ENCODE assay signal across 8 cellular contexts in genomic region chr9:132670816-132671371, GRCh38. TPM values are rescaled to one million over a fixed set of nuclear protein-coding genes. Genes with fewer than 3 reads are reported as not detected.
A peak's percentile ranks its signal among the peaks of the same experiment; 100 is the strongest.
DNase-seq lines count a peak whose midpoint lies in the region; ATAC-seq lines count a peak whose summit lies in the region.

No MANE protein-coding gene starts in this region.

- H3K4me3 ChIP-seq in ectodermal cell (ENCODE audit: insufficient read depth, low read depth, low read length) (peak overlapping the region; percentile 89), mucosa of rectum (ENCODE audit: low read length in 2 of 2) (peak overlapping the region; percentile 96)

- H3K9ac ChIP-seq in mucosa of rectum (ENCODE audit: low read depth in 1 of 2, low read length in 2 of 2): peak overlapping the region; percentile 91 to 97

- H3K36me3 ChIP-seq in ectodermal cell (ENCODE audit: control insufficient read depth, insufficient read depth, low read length) (peaks cover 7% of the 10 kb centered on the region), mucosa of rectum (ENCODE audit: control insufficient read depth in 2 of 2, insufficient read depth in 2 of 2, low read length in 2 of 2) (no peaks in the 10 kb centered on the region)

- H3K27me3 ChIP-seq in ectodermal cell (ENCODE audit: control insufficient read depth, insufficient read depth, low read length, poor library complexity, severe bottlenecking) (no peaks in the 10 kb centered on the region), mucosa of rectum (ENCODE audit: control insufficient read depth in 2 of 2, insufficient read depth in 2 of 2, low read length in 2 of 2) (no peaks in the 10 kb centered on the region)

- peak overlapping the region; percentile 98 for H3K27ac Mint-ChIP-seq in stimulated activated naive B cell treated with anti-CD40 and anti-IgM and Interleukin-4, amounts not matched to agents 10 μg/mL and 1 μg/mL and 100 μg/mL, for 72 hours

- no peaks in the 10 kb centered on the region for H3K4me1 ChIP-seq in ectodermal cell (ENCODE audit: control insufficient read depth, insufficient read depth, low read length)
- peaks cover 20 to 23% of the 10 kb centered on the region in 2 donors for H3K4me1 ChIP-seq in mucosa of rectum (ENCODE audit: control insufficient read depth in 2 of 2, insufficient read depth in 2 of 2, low read length in 2 of 2)

- peaks cover 6 to 22% of the 10 kb centered on the region in 2 donors for H3K36me3 Mint-ChIP-seq in stimulated activated naive B cell treated with anti-CD40 and anti-IgM and Interleukin-4, amounts not matched to agents 10 μg/mL and 1 μg/mL and 100 μg/mL, for 72 hours

- DNase-seq in DMS53 treated with DMSO at 0.1 percent for 48 hours (lab: John Stamatoyannopoulos, UW; ENCODE audit: unreplicated experiment) (peak; percentile 7), LHCN-M2 (ENCODE audit: low read depth) (peak; percentile 33)
- peak; percentile 63 for DNase-seq in activated CD4-positive, alpha-beta T cell treated with anti-CD3 and anti-CD28 coated beads, Interleukin-2, amount 50 U/mL, for 1 hour
- peak; percentile 64 for DNase-seq in stimulated activated naive B cell treated with anti-CD40 and anti-IgM and Interleukin-4, amounts not matched to agents 10 μg/mL and 1 μg/mL and 100 μg/mL, for 72 hours

- H3K9me3 Mint-ChIP-seq in stimulated activated naive B cell treated with anti-CD40 and anti-IgM and Interleukin-4, amounts not matched to agents 10 μg/mL and 1 μg/mL and 100 μg/mL, for 72 hours: no peaks in the 10 kb centered on the region

- H3K27ac ChIP-seq in ectodermal cell (ENCODE audit: insufficient read depth, low read depth, low read length, poor library complexity, severe bottlenecking) (peak overlapping the region; percentile 95), mucosa of rectum (ENCODE audit: low read depth in 2 of 2, low read length in 2 of 2) (peak overlapping the region; percentile 97 to 99)

- peak overlapping the region; percentile 92 to 96 for H3K4me3 Mint-ChIP-seq in stimulated activated naive B cell treated with anti-CD40 and anti-IgM and Interleukin-4, amounts not matched to agents 10 μg/mL and 1 μg/mL and 100 μg/mL, for 72 hours

- H3K9me3 ChIP-seq in ectodermal cell (ENCODE audit: control insufficient read depth, low read length): no peaks in the 10 kb centered on the region
- no peaks in the 10 kb centered on the region for H3K9me3 ChIP-seq in mucosa of rectum (ENCODE audit: control insufficient read depth in 2 of 2, low read length in 2 of 2)

- H3K27me3 Mint-ChIP-seq in stimulated activated naive B cell treated with anti-CD40 and anti-IgM and Interleukin-4, amounts not matched to agents 10 μg/mL and 1 μg/mL and 100 μg/mL, for 72 hours: no peaks in the 10 kb centered on the region

- 0% methylated on average over 37 of the region's 37 CpGs for WGBS in ectodermal cell, 2 experiments

- ATAC-seq in GM21717 (IDR thresholded peaks at IDR 0.05; ENCODE audit: unreplicated experiment): peak; percentile 18
- ATAC-seq in stimulated activated naive B cell treated with anti-CD40 and anti-IgM and Interleukin-4, amounts not matched to agents 10 μg/mL and 1 μg/mL and 100 μg/mL, for 72 hours (replicated peaks): peak; percentile 44 to 45
- ATAC-seq in GM19351 (IDR thresholded peaks at IDR 0.05; ENCODE audit: unreplicated experiment): no peak

- peaks cover 31 to 40% of the 10 kb centered on the region in 2 donors for H3K4me1 Mint-ChIP-seq in stimulated activated naive B cell treated with anti-CD40 and anti-IgM and Interleukin-4, amounts not matched to agents 10 μg/mL and 1 μg/mL and 100 μg/mL, for 72 hours

RNA-seq across cellular contexts. Expression of gene GTF3C4, which starts 0.6 kb away (rescaled TPM):
- total RNA-seq in LHCN-M2 (2014; rRNA removed): 14.5 and 15.3 TPM in 2 replicates
- 5.2 TPM for polyA plus RNA-seq in LHCN-M2 (2012)
- polyA plus RNA-seq in ectodermal cell (2013, experiment 1 of 4): 31.5 TPM
- polyA plus RNA-seq in ectodermal cell (2013, experiment 2 of 4): 41.6 TPM
- polyA plus RNA-seq in ectodermal cell (2013, experiment 3 of 4): 25.8 TPM
- 28.9 TPM for polyA plus RNA-seq in ectodermal cell (2013, experiment 4 of 4)

RNA-seq across cellular contexts. Expression of gene DDX31, which starts 1.1 kb away (rescaled TPM):
- 21.0 and 23.1 TPM in 2 replicates for total RNA-seq in LHCN-M2 (2014; rRNA removed)
- polyA plus RNA-seq in LHCN-M2 (2012): 8.3 TPM
- polyA plus RNA-seq in ectodermal cell (2013, experiment 1 of 4): 26.7 TPM
- polyA plus RNA-seq in ectodermal cell (2013, experiment 2 of 4): 26.1 TPM
- polyA plus RNA-seq in ectodermal cell (2013, experiment 3 of 4): 17.2 TPM
- 21.2 TPM for polyA plus RNA-seq in ectodermal cell (2013, experiment 4 of 4)

Comparison
In these comparisons a context has a peak if more than half of its experiments do, and no peak if none do; other contexts are left out.
1. DNase-seq: peak in every context shown above with its lines; median percentile 64 in stimulated activated naive B cell treated with anti-CD40 and anti-IgM and Interleukin-4, amounts not matched to agents 10 μg/mL and 1 μg/mL and 100 μg/mL, for 72 hours; 63 in activated CD4-positive, alpha-beta T cell treated with anti-CD3 and anti-CD28 coated beads, Interleukin-2, amount 50 U/mL, for 1 hour; 33 in LHCN-M2; 7 in DMS53 treated with DMSO at 0.1 percent for 48 hours.